ENCODE assay signal across 24 cellular contexts in genomic region chr1:30900931-30901560, GRCh38. TPM values are rescaled to one million over a fixed set of nuclear protein-coding genes. Genes with fewer than 3 reads are reported as not detected.
DNase-seq lines count a peak whose midpoint lies in the region; FAIRE-seq and TF ChIP-seq lines count a peak whose summit lies in the region.
"Had no signal": no experiment of that assay in that cellular context is flagged by ENCODE, and none has a peak within 500 bp of the region (broad histone marks: within the 10 kb centered on the region; RNA-seq: fewer than 3 reads in every experiment).

No MANE protein-coding gene starts in this region.

- peak; percentile 41 for DNase-seq in H7
- DNase-seq in ascending aorta (ENCODE audit: low spot score in 2 of 2) = no peak
- no peak for DNase-seq in mesenchymal stem cell
- DNase-seq in KG1 (lab: John Stamatoyannopoulos, UW) = no peak
- DNase-seq in frontal cortex (ENCODE audit: low spot score in 2 of 2) = no peak
- DNase-seq in SIG-M5 (lab: John Stamatoyannopoulos, UW) = no peak
- DNase-seq: activated CD4-positive, alpha-beta T cell treated with anti-CD3 and anti-CD28 coated beads, Interleukin-2, amount 50 U/mL, for 4 hours; activated effector memory CD4-positive, alpha-beta T cell treated with anti-CD3 and anti-CD28 coated beads, Interleukin-2, amount 50 U/mL, for 16 hours; activated naive CD8-positive, alpha-beta T cell treated with anti-CD3 and anti-CD28 coated beads, Interleukin-2, amount 50 U/mL, for 24 hours; brain microvascular endothelial cell; CD4-positive, alpha-beta memory T cell; DMS153; foreskin fibroblast; hippocampal formation; islet precursor cell; NCI-H187; NCI-H774; SJCRH30; stimulated activated CD4-positive, alpha-beta T cell treated with anti-CD3 and anti-CD28 coated beads, Interleukin-4, amount 100 ng/mL, for 4 hours had no signal

- H2BK120ac ChIP-seq in mesenchymal stem cell (ENCODE audit: low read depth, low read length) = no peak overlapping the region

- H3K14ac ChIP-seq in mesenchymal stem cell (ENCODE audit: low read length in 2 of 2) = no peak overlapping the region

- peaks cover 33% of the 10 kb centered on the region for H3K79me1 ChIP-seq in mesenchymal stem cell (replicated peaks; ENCODE audit: low read length, poor library complexity, severe bottlenecking)

- H3K27me3 ChIP-seq in H7 (ENCODE audit: control insufficient read depth, insufficient read depth, low read length) (no peaks in the 10 kb centered on the region), ascending aorta (no peaks in the 10 kb centered on the region), mesenchymal stem cell (ENCODE audit: control insufficient read depth in 1 of 2, insufficient read depth in 1 of 2, low read length in 2 of 2) (peaks cover 0 to 5% of the 10 kb centered on the region in 2 experiments), subcutaneous abdominal adipose tissue (ENCODE audit: control insufficient read depth in 5 of 5, insufficient read depth in 4 of 5, low read length in 5 of 5) (no peaks in the 10 kb centered on the region)
- H3K27me3 ChIP-seq: brain microvascular endothelial cell, SJCRH30 had no signal

- H2AK5ac ChIP-seq in mesenchymal stem cell (ENCODE audit: low read length, severe bottlenecking) = no peak overlapping the region

- no peak overlapping the region for H3K4me2 ChIP-seq in mesenchymal stem cell (ENCODE audit: low read length, poor library complexity, severe bottlenecking)
- H3K4me2 ChIP-seq: smooth muscle cell had no signal

- no peak overlapping the region for H2AFZ ChIP-seq in mesenchymal stem cell (ENCODE audit: low read depth, low read length)

- H3K18ac ChIP-seq in mesenchymal stem cell (ENCODE audit: low read depth in 1 of 2, low read length in 2 of 2) = no peak overlapping the region

- no peak overlapping the region for H2BK12ac ChIP-seq in mesenchymal stem cell (ENCODE audit: low read length in 2 of 2)

- no peak for TF ChIP-seq CTCF in ascending aorta (IDR thresholded peaks at IDR 0.05)

- H3K4ac ChIP-seq in mesenchymal stem cell (ENCODE audit: low read depth in 1 of 2, low read length in 2 of 2) = no peak overlapping the region

- peak overlapping the region; percentile 7 for H4K8ac ChIP-seq in mesenchymal stem cell (ENCODE audit: low read length)

- peak overlapping the region; percentile 64 for H2BK15ac ChIP-seq in mesenchymal stem cell (ENCODE audit: low read depth, poor library complexity, severe bottlenecking)

- H3K9ac ChIP-seq in mesenchymal stem cell (ENCODE audit: low read length) (no peak overlapping the region), subcutaneous abdominal adipose tissue (ENCODE audit: low read length in 5 of 5) (peak overlapping the region in 1 of 5 donors; percentile 26)

- H4K91ac ChIP-seq in mesenchymal stem cell (ENCODE audit: low read length) = peak overlapping the region; percentile 37

- H3K36me3 ChIP-seq in H7 (replicated peaks; ENCODE audit: control insufficient read depth, insufficient read depth, low read length) (no peaks in the 10 kb centered on the region), ascending aorta (no peaks in the 10 kb centered on the region), mesenchymal stem cell (ENCODE audit: control insufficient read depth in 1 of 2, insufficient read depth in 2 of 2, low read depth in 1 of 2, low read length in 2 of 2) (peaks cover 0 to 3% of the 10 kb centered on the region in 2 experiments), subcutaneous abdominal adipose tissue (ENCODE audit: control insufficient read depth in 5 of 5, insufficient read depth in 5 of 5, low read length in 5 of 5) (peaks cover 0 to 7% (median 3%) of the 10 kb centered on the region in 5 donors)
- H3K36me3 ChIP-seq: brain microvascular endothelial cell had no signal

- H3K4me1 ChIP-seq in ascending aorta (peaks cover 14 to 30% of the 10 kb centered on the region in 2 donors), mesenchymal stem cell (ENCODE audit: control insufficient read depth, insufficient read depth, low read depth, low read length) (peaks cover 22% of the 10 kb centered on the region), subcutaneous abdominal adipose tissue (ENCODE audit: control insufficient read depth in 5 of 5, insufficient read depth in 5 of 5, low read length in 5 of 5) (peaks cover 1 to 46% (median 35%) of the 10 kb centered on the region in 5 donors)

- FAIRE-seq in frontal cortex (lab: Jason Lieb, UNC) = no peak
- FAIRE-seq: endothelial cell of umbilical vein, H54 had no signal

- no peak overlapping the region for H2BK5ac ChIP-seq in mesenchymal stem cell (ENCODE audit: low read depth, low read length, poor library complexity, severe bottlenecking)

- H3K9me3 ChIP-seq in ascending aorta (no peaks in the 10 kb centered on the region), mesenchymal stem cell (ENCODE audit: control insufficient read depth, low read length) (no peaks in the 10 kb centered on the region), subcutaneous abdominal adipose tissue (ENCODE audit: control insufficient read depth in 5 of 5, low read length in 5 of 5) (no peaks in the 10 kb centered on the region)
- H3K9me3 ChIP-seq: SJCRH30 had no signal

- H3K27ac ChIP-seq in ascending aorta (peak overlapping the region; percentile 87 to 93), mesenchymal stem cell (ENCODE audit: low read length, poor library complexity, severe bottlenecking) (no peak overlapping the region), subcutaneous abdominal adipose tissue (ENCODE audit: low read depth, low read length) (peak overlapping the region; percentile 70)
- H3K27ac ChIP-seq: brain microvascular endothelial cell, SJCRH30 had no signal

- intact Hi-C loops in ascending aorta (cut with DNase I) = no loop called here

- WGBS in mesenchymal stem cell = 86% methylated on average over 3 of the region's 3 CpGs

- no peak overlapping the region for H3K4me3 ChIP-seq in H7 (ENCODE audit: insufficient read depth, low read depth, low read length)
- no peak overlapping the region for H3K4me3 ChIP-seq in ascending aorta
- no peak overlapping the region for H3K4me3 ChIP-seq in mesenchymal stem cell (ENCODE audit: insufficient read depth in 1 of 2, low read depth in 1 of 2, low read length in 2 of 2)
- no peak overlapping the region for H3K4me3 ChIP-seq in subcutaneous abdominal adipose tissue (ENCODE audit: low read depth in 1 of 5, low read length in 5 of 5)
- H3K4me3 ChIP-seq: SJCRH30, smooth muscle cell had no signal

- no peak overlapping the region for H3K23ac ChIP-seq in mesenchymal stem cell (ENCODE audit: low read length in 2 of 2)

RNA-seq across cellular contexts. Expression of gene SDC3, which starts 7.5 kb away (rescaled TPM):
- 38.0 and 44.2 TPM in 2 replicates for total RNA-seq in H7 (2014; rRNA removed; shearing (Covaris generic))
- total RNA-seq in ascending aorta = 51.9 TPM
- 102 TPM for polyA plus RNA-seq in mesenchymal stem cell (2013, experiment 1 of 2)
- polyA plus RNA-seq in mesenchymal stem cell (2013, experiment 2 of 2) = 102 TPM
- total RNA-seq in frontal cortex = 57.1 TPM
- total RNA-seq: OCI-LY7 had no signal
- polyA plus RNA-seq: CD4-positive, alpha-beta memory T cell had no signal
